ENCODE assay signal across 1 cellular context in genomic region chr1:204127597-204128242, GRCh38.
TF ChIP-seq lines count a peak whose summit lies in the region.

No MANE protein-coding gene starts in this region.

TF ChIP-seq in GM12878, 131 proteins besides CTCF, POLR2A, EP300 and RAD21:
- TF ChIP-seq PKNOX1 (IDR thresholded peaks at IDR 0.05) (peak; percentile 46), SMC3 (IDR thresholded peaks at IDR 0.05; ENCODE audit: borderline replicate concordance, low read length) (peak; percentile 48; the same call in 1 of the 2 replicates), CHD4 (IDR thresholded peaks at IDR 0.05) (no peak), IKZF1 (conservative IDR thresholded peaks at IDR 0.05) (peak; percentile 27; the same call in 1 of the 2 replicates), IRF3 (IDR thresholded peaks at IDR 0.05) (no peak), MTA2 (IDR thresholded peaks at IDR 0.05; ENCODE audit: low read depth) (no peak)
TF ChIP-seq in GM12878: peak in this region for 3.
